ENCODE assay signal across 28 cellular contexts in genomic region chr5:151064916-151065499, GRCh38. TPM values are rescaled to one million over a fixed set of nuclear protein-coding genes. Genes with fewer than 3 reads are reported as not detected.
DNase-seq lines count a peak whose midpoint lies in the region; ATAC-seq, FAIRE-seq and TF ChIP-seq lines count a peak whose summit lies in the region.
"Had no signal": no experiment of that assay in that cellular context is flagged by ENCODE, and none has a peak within 500 bp of the region (broad histone marks: within the 10 kb centered on the region; RNA-seq: fewer than 3 reads in every experiment).

No MANE protein-coding gene starts in this region.

- TF ChIP-seq CTCF in GM12878 (IDR thresholded peaks at IDR 0.05 in 2 of 3, conservative IDR thresholded peaks at IDR 0.05 in 1 of 3; ENCODE audit: control insufficient read depth in 2 of 3, extremely low read depth in 1 of 3, insufficient read depth in 1 of 3, low read depth in 3 of 3, low read length in 3 of 3) (no peak), smooth muscle cell (IDR thresholded peaks at IDR 0.05; ENCODE audit: borderline replicate concordance, insufficient read depth, poor library complexity, severe bottlenecking) (no peak)

- H3F3A ChIP-seq in smooth muscle cell (ENCODE audit: low read depth), result no peaks in the 10 kb centered on the region

- H3K36me3 Mint-ChIP-seq in activated T-cell treated with anti-CD3 and anti-CD28 coated beads, Interleukin-2, amount 50 U/mL, for 72 hours (ENCODE audit: insufficient read depth in 2 of 2), result peaks cover 19 to 37% of the 10 kb centered on the region in 2 donors

- H2AFZ ChIP-seq in GM12878 (ENCODE audit: control insufficient read depth, low read depth, low read length) (no peak overlapping the region), smooth muscle cell (ENCODE audit: low read depth) (no peak overlapping the region)

- POLR2A ChIA-PET in GM12878 (lab: Charles Lee), result interaction anchor here (1.0 to 2.3 kb wide), 6 partner anchors 14 to 46 kb away, joined by 3 to 12 read pairs (median 4); no protein-coding TSS in a partner anchor

- H3K27ac Mint-ChIP-seq in activated T-cell treated with anti-CD3 and anti-CD28 coated beads, Interleukin-2, amount 50 U/mL, for 72 hours, result peak overlapping the region; percentile 97

- H3K27ac ChIP-seq in GM12878 (ENCODE audit: control insufficient read depth, insufficient read depth), result no peak overlapping the region; the same call in 1 of the 2 replicates
- H3K27ac ChIP-seq in smooth muscle cell (ENCODE audit: low read depth), result peak overlapping the region; percentile 95
- H3K27ac ChIP-seq: C4-2B, suprapubic skin had no signal

- no TSS peak for BruUV-seq in GM12878 (replicated peaks; lab: Mats Ljungman, UMichigan)

- H3K9ac ChIP-seq in GM12878 (ENCODE audit: control insufficient read depth, insufficient read depth, low read length), result no peak overlapping the region; the same call in 1 of the 2 replicates
- no peak overlapping the region for H3K9ac ChIP-seq in smooth muscle cell (ENCODE audit: low read depth)

- RAD21 ChIA-PET in GM12878 (lab: Charles Lee; ENCODE audit: unreplicated experiment), result interaction anchor here (0.9 to 2.0 kb wide), 6 partner anchors 14 to 100 kb away, joined by 3 to 18 read pairs (median 3); no protein-coding TSS in a partner anchor

- FAIRE-seq in GM19239 (lab: Jason Lieb, UNC) (peak; percentile 11), GM12878 (lab: Jason Lieb, UNC) (no peak)
- FAIRE-seq: bronchial epithelial cell, endometrium, HTR-8/SVneo had no signal

- H3K4me2 ChIP-seq in GM12878 (ENCODE audit: control insufficient read depth, insufficient read depth) (peak overlapping the region; percentile 30; the same call in 1 of the 2 replicates), smooth muscle cell (no peak overlapping the region)

- no peaks in the 10 kb centered on the region for H3K27me3 Mint-ChIP-seq in activated T-cell treated with anti-CD3 and anti-CD28 coated beads, Interleukin-2, amount 50 U/mL, for 72 hours (ENCODE audit: low read depth)
- H3K27me3 Mint-ChIP-seq: activated B cell treated with CpG ODN at 0.5 μM for 24 hours; naive thymus-derived CD4-positive, alpha-beta T cell had no signal

- H3K27me3 ChIP-seq in GM12878 (replicated peaks in 1 of 2; ENCODE audit: control insufficient read depth in 2 of 2, insufficient read depth in 2 of 2, low read length in 1 of 2) (no peaks in the 10 kb centered on the region), smooth muscle cell (ENCODE audit: low read depth) (no peaks in the 10 kb centered on the region)
- H3K27me3 ChIP-seq: suprapubic skin, uterus had no signal

- no peak for TF ChIP-seq EP300 in GM12878 (IDR thresholded peaks at IDR 0.05; ENCODE audit: borderline replicate concordance in 1 of 2, control insufficient read depth in 1 of 2, low read depth in 2 of 2, low read length in 2 of 2)

- H3K9me3 ChIP-seq in GM12878 (replicated peaks; ENCODE audit: control insufficient read depth, insufficient read depth, low read length), result no peaks in the 10 kb centered on the region
- no peaks in the 10 kb centered on the region for H3K9me3 ChIP-seq in smooth muscle cell (replicated peaks; ENCODE audit: low read depth)
- H3K9me3 ChIP-seq: suprapubic skin, uterus had no signal

- DNase-seq in activated T-cell treated with anti-CD3 and anti-CD28 coated beads, Interleukin-2, amount 50 U/mL, for 72 hours, result no peak
- DNase-seq in activated T-cell treated with anti-CD3 and anti-CD28 coated beads for 4 hours (no peak), GM19239 (ENCODE audit: insufficient read length, low spot score) (no peak), GM12878 (ENCODE audit: low read depth, low spot score) (no peak), smooth muscle cell (lab: John Stamatoyannopoulos, UW; ENCODE audit: unreplicated experiment) (no peak)
- no peak for DNase-seq in activated CD4-positive, CD25-positive, alpha-beta regulatory T cell (lab: John Stamatoyannopoulos, UW)
- DNase-seq: activated B cell treated with CpG ODN at 0.5 μM for 24 hours; activated gamma-delta T cell; amniotic stem cell; cortex of kidney; glutamatergic neuron; Kasumi-1; naive thymus-derived CD4-positive, alpha-beta T cell; NCI-H1048; NCI-H187; NCI-H69; stimulated activated CD4-positive, alpha-beta T cell treated with anti-CD3 and anti-CD28 coated beads, Interleukin-15, amount 100 ng/mL, for 24 hours; stimulated activated CD8-positive, alpha-beta memory T cell treated with anti-CD3 and anti-CD28 coated beads, Interleukin-4, amount 100 ng/mL, for 48 hours; SW 1271; uterus had no signal

- no peak for TF ChIP-seq RAD21 in GM12878 (IDR thresholded peaks at IDR 0.05; ENCODE audit: insufficient read depth, low read depth, low read length)

- no peak for TF ChIP-seq POLR2A in GM12878 (IDR thresholded peaks at IDR 0.05; ENCODE audit: low read depth, low read length)

- in situ Hi-C loops in GM12878 (cut with MboI), result no loop called here

- SMC1A ChIA-PET in GM12878 (lab: Charles Lee; ENCODE audit: uncharacterized antibody, unreplicated experiment), result interaction anchor here (0.9 to 2.7 kb wide), 8 partner anchors 13 to 59 kb away, joined by 3 to 13 read pairs (median 6); no protein-coding TSS in a partner anchor

- peaks cover 85% of the 10 kb centered on the region for H3K79me2 ChIP-seq in GM12878 (ENCODE audit: control insufficient read depth, insufficient read depth, low read length)
- H3K79me2 ChIP-seq in smooth muscle cell (ENCODE audit: low read depth), result peaks cover 63% of the 10 kb centered on the region

- H4K20me1 ChIP-seq in GM12878 (ENCODE audit: control insufficient read depth, insufficient read depth) (peaks cover 37% of the 10 kb centered on the region), smooth muscle cell (ENCODE audit: low read depth) (peaks cover 71% of the 10 kb centered on the region)

- no peaks in the 10 kb centered on the region for H3K9me3 Mint-ChIP-seq in activated T-cell treated with anti-CD3 and anti-CD28 coated beads, Interleukin-2, amount 50 U/mL, for 72 hours
- H3K9me3 Mint-ChIP-seq: activated B cell treated with CpG ODN at 0.5 μM for 24 hours; naive thymus-derived CD4-positive, alpha-beta T cell had no signal

- H3K36me3 ChIP-seq in GM12878 (ENCODE audit: control insufficient read depth in 2 of 2, insufficient read depth in 2 of 2, low read length in 1 of 2), result peaks cover 49 to 68% of the 10 kb centered on the region in 2 experiments
- H3K36me3 ChIP-seq in smooth muscle cell (ENCODE audit: low read depth), result peaks cover 6% of the 10 kb centered on the region
- H3K36me3 ChIP-seq: uterus had no signal

- H3K4me1 ChIP-seq in GM12878 (ENCODE audit: control insufficient read depth, insufficient read depth, low read length) (peaks cover 82% of the 10 kb centered on the region), smooth muscle cell (ENCODE audit: low read depth) (peaks cover 3% of the 10 kb centered on the region)

- no peak for ATAC-seq in activated T-cell treated with anti-CD3 and anti-CD28 coated beads, Interleukin-2, amount 50 U/mL, for 72 hours (replicated peaks in 1 of 2)
- no peak for ATAC-seq in GM12878
- no peak for ATAC-seq in HG03460 (IDR thresholded peaks at IDR 0.05; ENCODE audit: unreplicated experiment)
- ATAC-seq in GM21825 (IDR thresholded peaks at IDR 0.05; ENCODE audit: unreplicated experiment), result no peak
- ATAC-seq: HCT116; naive thymus-derived CD4-positive, alpha-beta T cell had no signal

- no peak overlapping the region for H3K4me3 ChIP-seq in GM12878
- no peak overlapping the region for H3K4me3 ChIP-seq in smooth muscle cell
- H3K4me3 ChIP-seq: suprapubic skin, uterus had no signal

- 94% methylated on average over 12 of the region's 12 CpGs for WGBS in GM12878 (ENCODE audit: insufficient coverage, insufficient replicate concordance, low lambda C conversion rate, missing lambda C conversion rate)
- WGBS in smooth muscle cell (ENCODE audit: low lambda C conversion rate), result 97% methylated on average over 10 of the region's 12 CpGs

- intact Hi-C loops in GM12878 (cut with micrococcal nuclease; ENCODE audit: unreplicated experiment), result no loop called here

- H3K4me3 Mint-ChIP-seq in activated T-cell treated with anti-CD3 and anti-CD28 coated beads, Interleukin-2, amount 50 U/mL, for 72 hours, result peak overlapping the region in 1 of 2 donors; percentile 82
- H3K4me3 Mint-ChIP-seq: naive thymus-derived CD4-positive, alpha-beta T cell had no signal

- peaks cover 100% of the 10 kb centered on the region for H3K4me1 Mint-ChIP-seq in activated T-cell treated with anti-CD3 and anti-CD28 coated beads, Interleukin-2, amount 50 U/mL, for 72 hours (ENCODE audit: low read depth)

- CTCF ChIA-PET in GM12878 (lab: Yijun Ruan, JAX), result interaction anchor here (0.6 to 3.6 kb wide), 7 partner anchors 13 to 686 kb away, joined by 3 to 23 read pairs (median 8); no protein-coding TSS in a partner anchor

RNA-seq across cellular contexts. Expression of gene TNIP1, which starts 15.8 kb away (rescaled TPM):
- total RNA-seq in activated T-cell treated with anti-CD3 and anti-CD28 coated beads, Interleukin-2, amount 50 U/mL, for 72 hours, result 100 to 1,000 TPM; 358 to 420 TPM
- 372 and 425 TPM in 2 replicates for total RNA-seq in GM12878 (2013; cell fraction: nucleolus; rRNA removed)
- 203 and 223 TPM in 2 replicates for total RNA-seq in GM12878 (2014; rRNA removed)
- 147 and 148 TPM in 2 replicates for total RNA-seq in GM12878 (2014; rRNA removed; fragmentation: Illumina TruSeq; extraction: Trizol)
- total RNA-seq in GM12878 (2021), result 279 and 289 TPM in 2 replicates
- 132 TPM for polyA plus RNA-seq in GM12878 (2011; ENCODE audit: low read depth)
- 156 and 178 TPM in 2 replicates for polyA plus RNA-seq in GM12878 (2011; rRNA removed)
- polyA plus RNA-seq in GM12878 (2011; cell fraction: cytosol; rRNA removed), result 190 and 206 TPM in 2 replicates
- polyA plus RNA-seq in GM12878 (2011; cell fraction: nucleus; rRNA removed), result 272 and 287 TPM in 2 replicates
- 262 and 278 TPM in 2 replicates for polyA plus RNA-seq in GM12878 (2012)
- 107 and 151 TPM in 2 replicates for polyA plus RNA-seq in GM12878 (2014; fragmentation: Illumina TruSeq; extraction: Trizol)
- polyA plus RNA-seq in GM12878 (2014; fragmentation: Nextera tagmentation; extraction: Ambion mirVana), result 10 to 100 TPM in 1 of 2 experiments, 1 to 10 TPM in 1; 4.4 to 13.7 TPM
- 199 and 200 TPM in 2 replicates for polyA plus RNA-seq in GM12878 (2014; rRNA removed)
- polyA plus RNA-seq in GM12878 (2016; fragmentation: Nextera tagmentation; extraction: Ambion mirVana), result 100 to 1,000 TPM; 112 to 117 TPM
- 245 and 345 TPM in 2 replicates for polyA minus RNA-seq in GM12878 (2011; rRNA and poly(A)+ RNA removed)
- polyA minus RNA-seq in GM12878 (2011; cell fraction: cytosol; rRNA and poly(A)+ RNA removed), result 117 and 134 TPM in 2 replicates
- polyA minus RNA-seq in GM12878 (2011; cell fraction: nucleus; rRNA and poly(A)+ RNA removed), result 165 and 259 TPM in 2 replicates
- 45.7 and 51.4 TPM in 2 replicates for total RNA-seq in smooth muscle cell
- polyA plus RNA-seq in smooth muscle cell, result 64.4 and 73.7 TPM in 2 replicates

RNA-seq across cellular contexts. Expression of gene GPX3, which starts 44.6 kb away (rescaled TPM):
- not detected for total RNA-seq in activated T-cell treated with anti-CD3 and anti-CD28 coated beads, Interleukin-2, amount 50 U/mL, for 72 hours
- not detected in 2 replicates for total RNA-seq in GM12878 (2013; cell fraction: nucleolus; rRNA removed)
- total RNA-seq in GM12878 (2014; rRNA removed), result 0.22 TPM in 1 of 2 replicates, not detected in the other
- total RNA-seq in GM12878 (2014; rRNA removed; fragmentation: Illumina TruSeq; extraction: Trizol), result not detected in 2 replicates
- 0.38 and 0.45 TPM in 2 replicates for total RNA-seq in GM12878 (2021)
- polyA plus RNA-seq in GM12878 (2011; ENCODE audit: low read depth), result 0.37 TPM
- polyA plus RNA-seq in GM12878 (2011; rRNA removed), result 0.04 TPM in 1 of 2 replicates, not detected in the other
- 0.07 TPM in 1 of 2 replicates, not detected in the other for polyA plus RNA-seq in GM12878 (2011; cell fraction: cytosol; rRNA removed)
- not detected in 2 replicates for polyA plus RNA-seq in GM12878 (2011; cell fraction: nucleus; rRNA removed)
- 0.81 and 1.3 TPM in 2 replicates for polyA plus RNA-seq in GM12878 (2012)
- 0.09 and 0.19 TPM in 2 replicates for polyA plus RNA-seq in GM12878 (2014; fragmentation: Illumina TruSeq; extraction: Trizol)
- under 1 TPM in 1 of 2 experiments, not detected in 1; 0.15 TPM for polyA plus RNA-seq in GM12878 (2014; fragmentation: Nextera tagmentation; extraction: Ambion mirVana)
- 0.12 and 0.32 TPM in 2 replicates for polyA plus RNA-seq in GM12878 (2014; rRNA removed)
- polyA plus RNA-seq in GM12878 (2016; fragmentation: Nextera tagmentation; extraction: Ambion mirVana), result 1 to 10 TPM in 1 of 2 experiments, under 1 TPM in 1; 0.91 to 1.0 TPM
- polyA minus RNA-seq in GM12878 (2011; rRNA and poly(A)+ RNA removed), result not detected in 2 replicates
- not detected in 2 replicates for polyA minus RNA-seq in GM12878 (2011; cell fraction: cytosol; rRNA and poly(A)+ RNA removed)
- polyA minus RNA-seq in GM12878 (2011; cell fraction: nucleus; rRNA and poly(A)+ RNA removed), result not detected in 2 replicates
- 32.6 and 36.7 TPM in 2 replicates for total RNA-seq in smooth muscle cell
- 59.3 and 67.5 TPM in 2 replicates for polyA plus RNA-seq in smooth muscle cell

Comparison
In these comparisons a context has a peak if more than half of its experiments do, and no peak if none do; other contexts are left out.
1. RNA of gene GPX3, which starts 44.6 kb away (total RNA-seq): 32.6 to 36.7 TPM in smooth muscle cell; 0.22 to 0.45 TPM in GM12878 and not detected in activated T-cell treated with anti-CD3 and anti-CD28 coated beads, Interleukin-2, amount 50 U/mL, for 72 hours; every median in the first group is over 10 times any median in the second.